ENCODE assay signal across 30 cellular contexts in genomic region chr1:61263905-61264824, GRCh38.
"Had no signal": no experiment of that assay in that cellular context is flagged by ENCODE, and none has a peak within 500 bp of the region (broad histone marks: within the 10 kb centered on the region; RNA-seq: fewer than 3 reads in every experiment).

No MANE protein-coding gene starts in this region.

- H3K9me3 ChIP-seq: neutrophil, prostate gland, right atrium auricular region, spleen, suprapubic skin, tibial artery, transverse colon, upper lobe of right lung, uterus had no signal

- ATAC-seq: naive thymus-derived CD4-positive, alpha-beta T cell; natural killer cell; sciatic nerve; stimulated activated memory B cell treated with anti-CD40 and anti-IgM and Interleukin-4, amounts not matched to agents 10 μg/mL and 1 μg/mL and 100 μg/mL, for 72 hours; stimulated activated naive CD8-positive, alpha-beta T cell treated with anti-CD3 and anti-CD28 coated beads, Interleukin-15, amount 100 ng/mL, for 72 hours; stimulated activated naive CD8-positive, alpha-beta T cell treated with anti-CD3 and anti-CD28 coated beads, Interleukin-15, Interleukin-2, amounts not matched to agents 100 U/mL and 50 U/mL, for 24 hours; upper lobe of right lung had no signal

- H3K4me1 Mint-ChIP-seq: naive thymus-derived CD4-positive, alpha-beta T cell; stimulated activated memory B cell treated with anti-CD40 and anti-IgM and Interleukin-4, amounts not matched to agents 10 μg/mL and 1 μg/mL and 100 μg/mL, for 72 hours had no signal

- H3K27me3 Mint-ChIP-seq: stimulated activated naive CD8-positive, alpha-beta T cell treated with anti-CD3 and anti-CD28 coated beads, Interleukin-15, amount 100 ng/mL, for 72 hours; type B pancreatic cell had no signal

- DNase-seq: naive thymus-derived CD4-positive, alpha-beta T cell; natural killer cell; nephron progenitor cell; nucleus accumbens; retina; spleen; stimulated activated CD4-positive, alpha-beta T cell treated with anti-CD3 and anti-CD28 coated beads, Interleukin-12 subunit alpha, Interleukin-12 subunit beta, amount 100 ng/mL, for 4 hours; stimulated activated CD4-positive, alpha-beta T cell treated with anti-CD3 and anti-CD28 coated beads, Interleukin-1b, Interleukin-23, amount 100 ng/mL, for 48 hours; stimulated activated CD4-positive, alpha-beta T cell treated with anti-CD3 and anti-CD28 coated beads, Interleukin-4, amount 100 ng/mL, for 1 hour; stimulated activated CD4-positive, alpha-beta T cell treated with anti-CD3 and anti-CD28 coated beads, Interleukin-4, amount 100 ng/mL, for 4 hours; stimulated activated CD8-positive, alpha-beta memory T cell treated with anti-CD3 and anti-CD28 coated beads, Interleukin-4, amount 100 ng/mL, for 48 hours; stimulated activated naive CD4-positive, alpha-beta T cell; stimulated activated naive CD8-positive, alpha-beta T cell treated with anti-CD3 and anti-CD28 coated beads, Interleukin-15, amount 100 ng/mL, for 72 hours; stimulated activated naive CD8-positive, alpha-beta T cell treated with anti-CD3 and anti-CD28 coated beads, Interleukin-15, Interleukin-2, amounts not matched to agents 100 U/mL and 50 U/mL, for 24 hours; substantia nigra; tibial artery; transverse colon; upper lobe of right lung; uterus had no signal

- H3K4me1 ChIP-seq: parathyroid adenoma, prostate gland, upper lobe of right lung, uterus had no signal

- H3K27me3 ChIP-seq: neutrophil, right atrium auricular region, spleen, suprapubic skin, tibial artery, transverse colon, upper lobe of right lung, uterus had no signal

- H3K9me3 Mint-ChIP-seq: naive thymus-derived CD4-positive, alpha-beta T cell; natural killer cell; nephron progenitor cell; neural crest cell; stimulated activated memory B cell treated with anti-CD40 and anti-IgM and Interleukin-4, amounts not matched to agents 10 μg/mL and 1 μg/mL and 100 μg/mL, for 72 hours; stimulated activated naive CD8-positive, alpha-beta T cell treated with anti-CD3 and anti-CD28 coated beads, Interleukin-15, amount 100 ng/mL, for 72 hours had no signal

- H3K36me3 Mint-ChIP-seq: naive thymus-derived CD4-positive, alpha-beta T cell; natural killer cell; stimulated activated memory B cell treated with anti-CD40 and anti-IgM and Interleukin-4, amounts not matched to agents 10 μg/mL and 1 μg/mL and 100 μg/mL, for 72 hours; type B pancreatic cell had no signal

- H3K27ac ChIP-seq: neutrophil, parathyroid adenoma, prostate gland, right atrium auricular region, skin epidermis, spleen, suprapubic skin, transverse colon, upper lobe of right lung, uterus had no signal

- H3K27ac Mint-ChIP-seq: naive thymus-derived CD4-positive, alpha-beta T cell; natural killer cell; nephron progenitor cell; stimulated activated memory B cell treated with anti-CD40 and anti-IgM and Interleukin-4, amounts not matched to agents 10 μg/mL and 1 μg/mL and 100 μg/mL, for 72 hours; stimulated activated naive CD8-positive, alpha-beta T cell treated with anti-CD3 and anti-CD28 coated beads, Interleukin-15, amount 100 ng/mL, for 72 hours; type B pancreatic cell had no signal

- H3K4me3 ChIP-seq: prostate gland, right atrium auricular region, skin epidermis, smooth muscle cell, spleen, suprapubic skin, tibial artery, transverse colon, upper lobe of right lung, uterus had no signal

- H3K36me3 ChIP-seq: neutrophil, prostate gland, right atrium auricular region, spleen, suprapubic skin, tibial artery, transverse colon, upper lobe of right lung, uterus had no signal

- H3K4me3 Mint-ChIP-seq: naive thymus-derived CD4-positive, alpha-beta T cell; natural killer cell; nephron progenitor cell; neural crest cell; stimulated activated memory B cell treated with anti-CD40 and anti-IgM and Interleukin-4, amounts not matched to agents 10 μg/mL and 1 μg/mL and 100 μg/mL, for 72 hours; stimulated activated naive CD8-positive, alpha-beta T cell treated with anti-CD3 and anti-CD28 coated beads, Interleukin-15, amount 100 ng/mL, for 72 hours; type B pancreatic cell had no signal
